In genomic region chr20:62986257-62986807, GRCh38 we compare ENCODE assay signal across 24 cellular contexts. TPM values are rescaled to one million over a fixed set of nuclear protein-coding genes. Genes with fewer than 3 reads are reported as not detected.
"Had no signal": no experiment of that assay in that cellular context is flagged by ENCODE, and none has a peak within 500 bp of the region (broad histone marks: within the 10 kb centered on the region; RNA-seq: fewer than 3 reads in every experiment).

No MANE protein-coding gene starts in this region.

- H3K27ac Mint-ChIP-seq: activated CD4-positive, alpha-beta T cell treated with anti-CD3 and anti-CD28 coated beads for 36 hours; activated CD8-positive, alpha-beta T cell treated with anti-CD3 and anti-CD28 coated beads, Interleukin-2, amount 10 ng/mL, durations not matched to agents 7 days and 5 days; T-helper 17 cell had no signal

- H3K4me3 Mint-ChIP-seq: activated CD4-positive, alpha-beta T cell treated with anti-CD3 and anti-CD28 coated beads for 36 hours; activated CD8-positive, alpha-beta T cell treated with anti-CD3 and anti-CD28 coated beads, Interleukin-2, amount 10 ng/mL, durations not matched to agents 7 days and 5 days; T-helper 17 cell had no signal

- DNase-seq: activated CD4-positive, alpha-beta T cell treated with anti-CD3 and anti-CD28 coated beads for 36 hours; activated CD4-positive, alpha-beta T cell treated with anti-CD3 and anti-CD28 coated beads, Interleukin-2, amount 50 U/mL, for 4 hours; activated CD8-positive, alpha-beta memory T cell treated with anti-CD3 and anti-CD28 coated beads, Interleukin-2, amount 50 U/mL, for 48 hours; activated CD8-positive, alpha-beta T cell treated with anti-CD3 and anti-CD28 coated beads, Interleukin-2, amount 10 ng/mL, durations not matched to agents 7 days and 5 days; activated naive CD4-positive, alpha-beta T cell treated with anti-CD3 and anti-CD28 coated beads, Interleukin-2, amount 50 U/mL, for 16 hours; activated T-cell treated with anti-CD3 and anti-CD28 coated beads, Interleukin-2, amount 50 U/mL, for 1 hour; brain microvascular endothelial cell; Karpas-422; MM.1S; NCI-H1105; NCI-H1694 treated with DMSO at 0.1 percent for 48 hours; NCI-H2029 treated with DMSO at 0.1 percent for 48 hours; NCI-H345; NCI-H510A; NCI-H526 treated with DMSO at 0.1 percent for 48 hours; SIG-M5; T-helper 17 cell; T-helper 9 cell had no signal

- ATAC-seq: activated CD4-positive, alpha-beta T cell treated with anti-CD3 and anti-CD28 coated beads for 36 hours; activated CD8-positive, alpha-beta T cell treated with anti-CD3 and anti-CD28 coated beads, Interleukin-2, amount 10 ng/mL, durations not matched to agents 7 days and 5 days; K562; T-helper 17 cell had no signal

- H3K4me3 ChIP-seq: K562 had no signal

- H3K36me3 ChIP-seq: brain microvascular endothelial cell had no signal

- H3K27ac ChIP-seq: brain microvascular endothelial cell, VCaP had no signal

- FAIRE-seq: astrocyte, K562 had no signal

RNA-seq across cellular contexts. Expression of gene BHLHE23, which starts 20.4 kb away (rescaled TPM):
- total RNA-seq: activated CD4-positive, alpha-beta T cell treated with anti-CD3 and anti-CD28 coated beads for 36 hours; activated CD8-positive, alpha-beta T cell treated with anti-CD3 and anti-CD28 coated beads, Interleukin-2, amount 10 ng/mL, durations not matched to agents 7 days and 5 days; astrocyte; cardiac septum; K562; OCI-LY7; RPMI7951; T-helper 17 cell had no signal
